20 cellular contexts compared by ENCODE assay signal in genomic region chr16:64159986-64160385, GRCh38.
"Had no signal": no experiment of that assay in that cellular context is flagged by ENCODE, and none has a peak within 500 bp of the region (broad histone marks: within the 10 kb centered on the region; RNA-seq: fewer than 3 reads in every experiment).

No MANE protein-coding gene starts in this region.

- H3K27me3 Mint-ChIP-seq: activated CD4-positive, alpha-beta T cell treated with anti-CD3 and anti-CD28 coated beads for 36 hours; activated naive CD4-positive, alpha-beta T cell treated with anti-CD3 and anti-CD28 coated beads, Interleukin-2, amount 50 U/mL, for 24 hours; brain had no signal

- H3K4me3 Mint-ChIP-seq: activated CD4-positive, alpha-beta T cell treated with anti-CD3 and anti-CD28 coated beads for 36 hours; activated naive CD4-positive, alpha-beta T cell treated with anti-CD3 and anti-CD28 coated beads, Interleukin-2, amount 50 U/mL, for 24 hours; brain; endodermal cell; neural progenitor cell; T-helper 2 cell treated with Interferon-gamma antibody and Interleukin-4, amounts not matched to agents 5 μg/mL and 100 μg/mL, for 36 hours; WTC11 had no signal

- H3K4me3 ChIP-seq: adrenal gland, colonic mucosa, neural progenitor cell, prostate gland, right atrium auricular region, skin epidermis, tibial artery had no signal

- H3K27me3 ChIP-seq: adrenal gland, colonic mucosa, neural progenitor cell, right atrium auricular region, tibial artery had no signal

- H3K4me2 ChIP-seq: neural progenitor cell had no signal

- H3K9me3 ChIP-seq: adrenal gland, colonic mucosa, prostate gland, right atrium auricular region, tibial artery had no signal

- FAIRE-seq: TTC549 had no signal

- H3K27ac ChIP-seq: adrenal gland, colonic mucosa, neural progenitor cell, prostate gland, right atrium auricular region, skin epidermis, tibial artery had no signal

- H3K36me3 ChIP-seq: adrenal gland, colonic mucosa, neural progenitor cell, prostate gland, right atrium auricular region, tibial artery had no signal

- H3K9me3 Mint-ChIP-seq: endodermal cell, neural progenitor cell had no signal

- H3K4me1 Mint-ChIP-seq: activated CD4-positive, alpha-beta T cell treated with anti-CD3 and anti-CD28 coated beads for 36 hours; activated naive CD4-positive, alpha-beta T cell treated with anti-CD3 and anti-CD28 coated beads, Interleukin-2, amount 50 U/mL, for 24 hours had no signal

- H3K9ac ChIP-seq: neural progenitor cell had no signal

- H3K36me3 Mint-ChIP-seq: activated naive CD4-positive, alpha-beta T cell treated with anti-CD3 and anti-CD28 coated beads, Interleukin-2, amount 50 U/mL, for 24 hours; brain; neural progenitor cell; WTC11 had no signal

- DNase-seq: activated CD4-positive, alpha-beta T cell treated with anti-CD3 and anti-CD28 coated beads for 36 hours; activated CD4-positive, alpha-beta T cell treated with anti-CD3 and anti-CD28 coated beads, Interleukin-2, amount 50 U/mL, for 48 hours; activated gamma-delta T cell; adrenal gland; central memory CD4-positive, alpha-beta T cell; colonic mucosa; endodermal cell; left ventricle myocardium superior; stimulated activated naive CD8-positive, alpha-beta T cell treated with anti-CD3 and anti-CD28 coated beads, Interleukin-15, Interleukin-2, amounts not matched to agents 100 U/mL and 50 U/mL, for 24 hours; substantia nigra; tibial artery had no signal

- H3K4me1 ChIP-seq: colonic mucosa, neural progenitor cell, prostate gland, right atrium auricular region, tibial artery had no signal

- H3K27ac Mint-ChIP-seq: activated CD4-positive, alpha-beta T cell treated with anti-CD3 and anti-CD28 coated beads for 36 hours; activated naive CD4-positive, alpha-beta T cell treated with anti-CD3 and anti-CD28 coated beads, Interleukin-2, amount 50 U/mL, for 24 hours; endodermal cell; neural progenitor cell; T-helper 2 cell treated with Interferon-gamma antibody and Interleukin-4, amounts not matched to agents 5 μg/mL and 100 μg/mL, for 36 hours; WTC11 had no signal

- H2AFZ ChIP-seq: neural progenitor cell had no signal
